31 cellular contexts compared by ENCODE assay signal in the genomic region with DNA sequence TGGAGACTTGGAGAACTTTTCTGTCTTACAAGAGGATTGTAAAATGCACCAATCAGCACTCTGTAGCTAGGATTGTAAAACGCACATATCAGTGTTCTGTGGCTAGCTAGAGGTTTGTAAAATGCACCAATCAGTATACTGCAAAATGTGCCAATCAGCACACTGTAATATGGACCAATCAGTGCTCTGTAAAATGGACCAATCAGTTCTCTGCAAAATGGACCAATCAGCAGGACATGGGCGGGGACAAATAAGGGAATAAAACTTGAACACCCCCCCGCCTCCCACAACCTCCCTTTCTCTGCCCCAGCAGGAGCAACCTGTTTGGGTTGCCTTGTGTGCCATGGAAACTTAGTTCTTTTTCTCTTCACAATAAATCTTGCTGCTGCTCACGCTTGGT. TPM values are rescaled to one million over a fixed set of nuclear protein-coding genes. Genes with fewer than 3 reads are reported as not detected.
DNase-seq lines count a peak whose midpoint lies in the region; ATAC-seq, FAIRE-seq and TF ChIP-seq lines count a peak whose summit lies in the region.
"Had no signal": no experiment of that assay in that cellular context is flagged by ENCODE, and none has a peak within 500 bp of the region (broad histone marks: within the 10 kb centered on the region; RNA-seq: fewer than 3 reads in every experiment).

No MANE protein-coding gene starts in this region.

- CTCF ChIA-PET in HepG2 (lab: Yijun Ruan, JAX; ENCODE audit: low intra/inter-chr PET ratio, low total read pairs), result no interaction called here
- CTCF ChIA-PET in K562 (lab: Yijun Ruan, JAX; ENCODE audit: low intra/inter-chr PET ratio), result no interaction called here

- no peak for FAIRE-seq in HepG2 (lab: Jason Lieb, UNC)
- no peak for FAIRE-seq in K562 (lab: Jason Lieb, UNC)
- FAIRE-seq: A204.1, GM12878, GM18507 had no signal

- H3K4me3 ChIP-seq in HepG2 (replicated peaks in 1 of 3; ENCODE audit: insufficient read depth in 1 of 3, low read depth in 2 of 3, low read length in 3 of 3) (no peak overlapping the region), right lobe of liver (no peak overlapping the region), K562 (no peak overlapping the region)
- H3K4me3 ChIP-seq: BLaER1, GM12878 had no signal

- H3K27me3 ChIP-seq in HepG2 (ENCODE audit: control insufficient read depth in 1 of 2, insufficient read depth in 2 of 2, low read length in 2 of 2) (no peaks in the 10 kb centered on the region; a peak in 1 of 5 replicates), right lobe of liver (no peaks in the 10 kb centered on the region), K562 (ENCODE audit: control insufficient read depth in 2 of 2, insufficient read depth in 2 of 2, low read length in 2 of 2) (no peaks in the 10 kb centered on the region)
- H3K27me3 ChIP-seq: BE2C, BLaER1 had no signal

- H3K9me3 ChIP-seq in HepG2 (ENCODE audit: low read length) (no peaks in the 10 kb centered on the region), right lobe of liver (no peaks in the 10 kb centered on the region), K562 (replicated peaks; ENCODE audit: control insufficient read depth, insufficient read depth, low read depth, low read length) (peaks cover 2% of the 10 kb centered on the region; the same call in 1 of the 2 replicates)
- H3K9me3 ChIP-seq: BE2C had no signal

- H3K27ac ChIP-seq in HepG2 (ENCODE audit: extremely low read length, insufficient read depth, low read length) (no peak overlapping the region), right lobe of liver (no peak overlapping the region), K562 (ENCODE audit: extremely low read depth, low read depth, low read length) (no peak overlapping the region)
- H3K27ac ChIP-seq: BLaER1 had no signal

- 25% methylated on average over 4 of the region's 4 CpGs for WGBS in HepG2 (ENCODE audit: low lambda C conversion rate)
- WGBS in right lobe of liver (ENCODE audit: insufficient coverage, low coverage, low lambda C conversion rate, missing lambda C conversion rate), result 61% methylated on average over 3 of the region's 4 CpGs
- WGBS in K562 (ENCODE audit: insufficient coverage, low coverage, missing lambda C conversion rate), result 23% methylated on average over 4 of the region's 4 CpGs

- no peaks in the 10 kb centered on the region for H3K4me1 ChIP-seq in HepG2 (ENCODE audit: insufficient read depth, low read length)
- no peaks in the 10 kb centered on the region for H3K4me1 ChIP-seq in right lobe of liver
- no peaks in the 10 kb centered on the region for H3K4me1 ChIP-seq in K562 (replicated peaks in 1 of 2; ENCODE audit: control insufficient read depth in 2 of 2, insufficient read depth in 2 of 2, low read length in 2 of 2)
- H3K4me1 ChIP-seq: BE2C had no signal

- H2AFZ ChIP-seq in HepG2 (ENCODE audit: low read length) (no peak overlapping the region), K562 (ENCODE audit: low read depth, low read length) (no peak overlapping the region)

- TF ChIP-seq RAD21 in HepG2 (CRISPR knock-in tag; IDR thresholded peaks at IDR 0.05) (no peak), K562 (CRISPR knock-in tag; conservative IDR thresholded peaks at IDR 0.05 in 1 of 2, IDR thresholded peaks at IDR 0.05 in 1 of 2) (no peak)

- POLR2A ChIA-PET in HepG2 (lab: Yijun Ruan, JAX), result interaction anchor here (1.7 kb wide), 1 partner anchor 12 kb away, joined by 7 read pairs; the partner anchor contains the start of gene RPS10
- POLR2A ChIA-PET in K562 (lab: Yijun Ruan, JAX), result interaction anchor here (0.6 to 1.8 kb wide), 2 partner anchors 14 to 16 kb away, joined by 3 to 5 read pairs; no protein-coding TSS in a partner anchor

- TF ChIP-seq EP300 in HepG2 (IDR thresholded peaks at IDR 0.05; ENCODE audit: low read depth in 2 of 2, low read length in 2 of 2) (no peak), HepG2 (CRISPR knock-in tag; IDR thresholded peaks at IDR 0.05; ENCODE audit: borderline replicate concordance) (no peak), K562 (IDR thresholded peaks at IDR 0.05; ENCODE audit: low read length) (no peak)

- H3K9ac ChIP-seq in HepG2 (ENCODE audit: insufficient read depth, low read depth, low read length), result no peak overlapping the region
- H3K9ac ChIP-seq in K562 (ENCODE audit: insufficient read depth in 1 of 2, low read depth in 2 of 2, low read length in 2 of 2), result no peak overlapping the region
- H3K9ac ChIP-seq: BLaER1 had no signal

- in situ Hi-C loops in HepG2 (cut with HindIII; ENCODE audit: extremely low pct_ligation_motif_present, low pct_unique_long_range_greater_than_20kb), result no loop called here
- in situ Hi-C loops in K562 (cut with MboI), result no loop called here

- intact Hi-C loops in HepG2 (cut with micrococcal nuclease; ENCODE audit: unreplicated experiment) (no loop called here), right lobe of liver (cut with DNase I) (no loop called here), K562 (cut with micrococcal nuclease) (no loop called here)

- H3K9me1 ChIP-seq in K562 (ENCODE audit: control insufficient read depth, insufficient read depth, low read length), result no peaks in the 10 kb centered on the region

- H3K36me3 ChIP-seq in HepG2 (replicated peaks in 1 of 2; ENCODE audit: control insufficient read depth in 1 of 2, insufficient read depth in 2 of 2, low read length in 2 of 2) (no peaks in the 10 kb centered on the region), right lobe of liver (no peaks in the 10 kb centered on the region), K562 (ENCODE audit: control insufficient read depth, insufficient read depth, low read length) (no peaks in the 10 kb centered on the region)
- H3K36me3 ChIP-seq: BE2C, BLaER1 had no signal

- TF ChIP-seq CTCF in HepG2 (CRISPR knock-in tag; IDR thresholded peaks at IDR 0.05) (no peak), right lobe of liver (IDR thresholded peaks at IDR 0.05) (no peak), K562 (IDR thresholded peaks at IDR 0.05 in 2 of 3, conservative IDR thresholded peaks at IDR 0.05 in 1 of 3; ENCODE audit: insufficient read depth in 2 of 3, low read depth in 1 of 3, low read length in 3 of 3) (no peak)

- H4K20me1 ChIP-seq in HepG2 (ENCODE audit: insufficient read depth, low read length), result no peaks in the 10 kb centered on the region
- no peaks in the 10 kb centered on the region for H4K20me1 ChIP-seq in K562 (replicated peaks; ENCODE audit: control insufficient read depth, insufficient read depth, low read length)
- H4K20me1 ChIP-seq: BLaER1 had no signal

- BruUV-seq in HepG2 (replicated peaks; lab: Mats Ljungman, UMichigan) (no TSS peak), K562 (replicated peaks; lab: Mats Ljungman, UMichigan) (no TSS peak)

- ATAC-seq in HepG2, result no peak
- no peak for ATAC-seq in right lobe of liver
- ATAC-seq in K562, result peak; percentile 61
- no peak for ATAC-seq in HG03135 (IDR thresholded peaks at IDR 0.05; ENCODE audit: unreplicated experiment)
- ATAC-seq: GM12878 had no signal

- TF ChIP-seq POLR2A in HepG2 (IDR thresholded peaks at IDR 0.05; ENCODE audit: insufficient read depth in 1 of 2, low read depth in 2 of 2, low read length in 2 of 2), result no peak
- no peak for TF ChIP-seq POLR2A in right lobe of liver (IDR thresholded peaks at IDR 0.05)
- no peak for TF ChIP-seq POLR2A in K562 (conservative IDR thresholded peaks at IDR 0.05)

- no peaks in the 10 kb centered on the region for H3K79me2 ChIP-seq in HepG2 (ENCODE audit: insufficient read depth, low read length)
- H3K79me2 ChIP-seq in K562 (ENCODE audit: control insufficient read depth, insufficient read depth, low read length), result no peaks in the 10 kb centered on the region

- H3K4me2 ChIP-seq in HepG2 (ENCODE audit: low read depth, low read length), result no peak overlapping the region
- no peak overlapping the region for H3K4me2 ChIP-seq in K562 (ENCODE audit: insufficient read depth, low read length)
- H3K4me2 ChIP-seq: BLaER1 had no signal

- DNase-seq in HepG2 (ENCODE audit: low spot score) (no peak), right lobe of liver (no peak), NAMALWA (ENCODE audit: low spot score) (peak; percentile 32), K562 (ENCODE audit: extremely low read depth in 1 of 4, low spot score in 3 of 4) (peak in 1 of 4 experiments; percentile 13), middle frontal gyrus (ENCODE audit: extremely low spot score, low spot score) (no peak), superior temporal gyrus (ENCODE audit: extremely low spot score) (no peak)
- DNase-seq: 8988T; ACHN; BE2C; C1 segment of cervical spinal cord; CD4-positive, alpha-beta memory T cell; CD4-positive, CD25-positive, alpha-beta regulatory T cell; CD8-positive, alpha-beta memory T cell; COR-L47; DMS 273 treated with DMSO at 0.1 percent for 48 hours; DMS153; DMS53; DMS79; DND-41; EL; GDM1 had no signal

RNA-seq across cellular contexts. Expression of gene RPS10, which starts 12.8 kb away (rescaled TPM):
- total RNA-seq in HepG2 (2016; rRNA removed; fragmentation: Illumina TruSeq; extraction: Trizol) (2,909 and 3,503 TPM in 2 replicates), right lobe of liver (100 to 1,000 TPM; 355 to 727 (median 398) TPM), K562 (2014; rRNA removed) (3,907 and 4,273 TPM in 2 replicates), K562 (2014; rRNA removed; fragmentation: Illumina TruSeq; extraction: Trizol) (2,809 and 3,197 TPM in 2 replicates), K562 (2015; rRNA removed; fragmentation: Illumina TruSeq; extraction: Trizol) (3,578 and 3,876 TPM in 2 replicates), K562 (2021) (3,062 and 3,200 TPM in 2 replicates)
- total RNA-seq in HepG2 (2016; cell fraction: cytosol; rRNA removed; fragmentation: Illumina TruSeq; extraction: Trizol; ENCODE audit: low read depth), result 5,102 and 5,632 TPM in 2 replicates
- 3,081 and 3,638 TPM in 2 replicates for total RNA-seq in HepG2 (2016; cell fraction: insoluble cytoplasmic fraction; rRNA removed; fragmentation: Illumina TruSeq; extraction: Trizol)
- total RNA-seq in HepG2 (2016; cell fraction: membrane; rRNA removed; fragmentation: Illumina TruSeq; extraction: Trizol), result 7,429 and 7,480 TPM in 2 replicates
- 967 and 1,028 TPM in 2 replicates for total RNA-seq in HepG2 (2016; cell fraction: nucleus; rRNA removed; fragmentation: Illumina TruSeq; extraction: Trizol)
- polyA plus RNA-seq in HepG2 (2011; rRNA removed) (4,295 and 4,648 TPM in 2 replicates), K562 (2011; rRNA removed) (5,201 and 6,397 TPM in 2 replicates), K562 (2014; fragmentation: Illumina TruSeq; extraction: Trizol) (4,753 and 5,213 TPM in 2 replicates), K562 (2014; fragmentation: Nextera tagmentation; extraction: Ambion mirVana) (1,000 to 10,000 TPM; 2,680 to 3,048 TPM), K562 (2014; rRNA removed) (4,615 and 5,251 TPM in 2 replicates)
- polyA plus RNA-seq in HepG2 (2011; cell fraction: cytosol; rRNA removed), result 9,439 and 9,926 TPM in 2 replicates
- 1,658 and 1,840 TPM in 2 replicates for polyA plus RNA-seq in HepG2 (2011; cell fraction: nucleus; rRNA removed)
- polyA plus RNA-seq in HepG2 (2012), result 3,418 and 4,251 TPM in 2 replicates
- polyA plus RNA-seq in HepG2 (2016; cell fraction: cytosol; fragmentation: Illumina TruSeq; extraction: Trizol; ENCODE audit: low read depth), result 5,367 and 5,814 TPM in 2 replicates
- polyA plus RNA-seq in HepG2 (2016; cell fraction: insoluble cytoplasmic fraction; fragmentation: Illumina TruSeq; extraction: Trizol; ENCODE audit: low read depth), result 2,908 and 3,264 TPM in 2 replicates
- 6,085 and 6,204 TPM in 2 replicates for polyA plus RNA-seq in HepG2 (2016; cell fraction: membrane; fragmentation: Illumina TruSeq; extraction: Trizol; ENCODE audit: low read depth)
- 1,494 and 1,555 TPM in 2 replicates for polyA plus RNA-seq in HepG2 (2016; cell fraction: nucleus; fragmentation: Illumina TruSeq; extraction: Trizol; ENCODE audit: insufficient read depth, low read depth)
- polyA minus RNA-seq in HepG2 (2011; rRNA and poly(A)+ RNA removed; ENCODE audit: low replicate concordance), result 2,566 and 3,572 TPM in 2 replicates
- 602 and 661 TPM in 2 replicates for polyA minus RNA-seq in HepG2 (2011; cell fraction: cytosol; rRNA and poly(A)+ RNA removed)
- polyA minus RNA-seq in HepG2 (2011; cell fraction: nucleus; rRNA and poly(A)+ RNA removed), result 173 and 248 TPM in 2 replicates
- total RNA-seq in K562 (2011; cell fraction: chromatin; rRNA removed; ENCODE audit: low replicate concordance), result 244 and 499 TPM in 2 replicates
- 961 and 1,244 TPM in 2 replicates for total RNA-seq in K562 (2011; cell fraction: nucleolus; rRNA removed)
- 1,028 and 1,732 TPM in 2 replicates for total RNA-seq in K562 (2011; cell fraction: nucleoplasm; rRNA removed)
- 12,487 and 14,962 TPM in 2 replicates for polyA plus RNA-seq in K562 (2011; cell fraction: cytosol; rRNA removed)
- polyA plus RNA-seq in K562 (2011; cell fraction: nucleus; rRNA removed), result 1,847 and 2,630 TPM in 2 replicates
- 4,197 and 5,822 TPM in 2 replicates for polyA plus RNA-seq in K562 (2012)
- polyA minus RNA-seq in K562 (2011; rRNA and poly(A)+ RNA removed), result 2,379 and 2,522 TPM in 2 replicates
- polyA minus RNA-seq in K562 (2011; cell fraction: cytosol; rRNA and poly(A)+ RNA removed), result 976 and 1,028 TPM in 2 replicates
- polyA minus RNA-seq in K562 (2011; cell fraction: nucleus; rRNA and poly(A)+ RNA removed), result 203 and 375 TPM in 2 replicates

RNA-seq across cellular contexts. Expression of gene PACSIN1, which starts 27.2 kb away (rescaled TPM):
- total RNA-seq in HepG2 (2016; rRNA removed; fragmentation: Illumina TruSeq; extraction: Trizol), result not detected in 2 replicates
- not detected in 2 replicates for total RNA-seq in HepG2 (2016; cell fraction: cytosol; rRNA removed; fragmentation: Illumina TruSeq; extraction: Trizol; ENCODE audit: low read depth)
- not detected in 2 replicates for total RNA-seq in HepG2 (2016; cell fraction: insoluble cytoplasmic fraction; rRNA removed; fragmentation: Illumina TruSeq; extraction: Trizol)
- not detected in 2 replicates for total RNA-seq in HepG2 (2016; cell fraction: membrane; rRNA removed; fragmentation: Illumina TruSeq; extraction: Trizol)
- not detected in 2 replicates for total RNA-seq in HepG2 (2016; cell fraction: nucleus; rRNA removed; fragmentation: Illumina TruSeq; extraction: Trizol)
- polyA plus RNA-seq in HepG2 (2011; rRNA removed), result not detected in 2 replicates
- polyA plus RNA-seq in HepG2 (2011; cell fraction: cytosol; rRNA removed), result 0.01 TPM in 1 of 2 replicates, not detected in the other
- polyA plus RNA-seq in HepG2 (2011; cell fraction: nucleus; rRNA removed), result not detected in 2 replicates
- not detected in 2 replicates for polyA plus RNA-seq in HepG2 (2012)
- not detected in 2 replicates for polyA plus RNA-seq in HepG2 (2016; cell fraction: cytosol; fragmentation: Illumina TruSeq; extraction: Trizol; ENCODE audit: low read depth)
- polyA plus RNA-seq in HepG2 (2016; cell fraction: insoluble cytoplasmic fraction; fragmentation: Illumina TruSeq; extraction: Trizol; ENCODE audit: low read depth), result not detected in 2 replicates
- not detected in 2 replicates for polyA plus RNA-seq in HepG2 (2016; cell fraction: membrane; fragmentation: Illumina TruSeq; extraction: Trizol; ENCODE audit: low read depth)
- not detected in 2 replicates for polyA plus RNA-seq in HepG2 (2016; cell fraction: nucleus; fragmentation: Illumina TruSeq; extraction: Trizol; ENCODE audit: insufficient read depth, low read depth)
- polyA minus RNA-seq in HepG2 (2011; rRNA and poly(A)+ RNA removed; ENCODE audit: low replicate concordance), result 0.04 and 0.05 TPM in 2 replicates
- not detected in 2 replicates for polyA minus RNA-seq in HepG2 (2011; cell fraction: cytosol; rRNA and poly(A)+ RNA removed)
- not detected in 2 replicates for polyA minus RNA-seq in HepG2 (2011; cell fraction: nucleus; rRNA and poly(A)+ RNA removed)
- total RNA-seq in right lobe of liver, result under 1 TPM in 5 of 6 experiments, not detected in 1; 0.05 to 0.37 (median 0.22) TPM
- total RNA-seq in K562 (2011; cell fraction: chromatin; rRNA removed; ENCODE audit: low replicate concordance), result 1.5 and 2.1 TPM in 2 replicates
- 1.2 and 1.3 TPM in 2 replicates for total RNA-seq in K562 (2011; cell fraction: nucleolus; rRNA removed)
- total RNA-seq in K562 (2011; cell fraction: nucleoplasm; rRNA removed), result 0.99 and 1.1 TPM in 2 replicates
- total RNA-seq in K562 (2014; rRNA removed), result 0.41 and 0.45 TPM in 2 replicates
- 0.10 and 0.29 TPM in 2 replicates for total RNA-seq in K562 (2014; rRNA removed; fragmentation: Illumina TruSeq; extraction: Trizol)
- total RNA-seq in K562 (2015; rRNA removed; fragmentation: Illumina TruSeq; extraction: Trizol), result 0.22 and 0.23 TPM in 2 replicates
- 0.98 and 1.7 TPM in 2 replicates for total RNA-seq in K562 (2021)
- 1.1 and 1.4 TPM in 2 replicates for polyA plus RNA-seq in K562 (2011; rRNA removed)
- 1.2 and 1.6 TPM in 2 replicates for polyA plus RNA-seq in K562 (2011; cell fraction: cytosol; rRNA removed)
- 2.2 and 3.4 TPM in 2 replicates for polyA plus RNA-seq in K562 (2011; cell fraction: nucleus; rRNA removed)
- 0.90 and 1.2 TPM in 2 replicates for polyA plus RNA-seq in K562 (2012)
- 0.79 and 1.4 TPM in 2 replicates for polyA plus RNA-seq in K562 (2014; fragmentation: Illumina TruSeq; extraction: Trizol)
- under 1 TPM; 0.01 to 0.03 TPM for polyA plus RNA-seq in K562 (2014; fragmentation: Nextera tagmentation; extraction: Ambion mirVana)
- 0.98 and 1.2 TPM in 2 replicates for polyA plus RNA-seq in K562 (2014; rRNA removed)
- 0.98 and 1.1 TPM in 2 replicates for polyA minus RNA-seq in K562 (2011; rRNA and poly(A)+ RNA removed)
- polyA minus RNA-seq in K562 (2011; cell fraction: cytosol; rRNA and poly(A)+ RNA removed), result 0.95 and 1.7 TPM in 2 replicates
- polyA minus RNA-seq in K562 (2011; cell fraction: nucleus; rRNA and poly(A)+ RNA removed), result 0.67 and 1.9 TPM in 2 replicates
- total RNA-seq: A673, Daoy, G401 had no signal
- polyA plus RNA-seq: AG04450, CD14-positive monocyte had no signal

RNA-seq across cellular contexts. Expression of gene NUDT3, which starts 46.2 kb away (rescaled TPM):
- total RNA-seq in HepG2 (2016; rRNA removed; fragmentation: Illumina TruSeq; extraction: Trizol) (20.2 and 30.1 TPM in 2 replicates), right lobe of liver (10 to 100 TPM; 14.5 to 22.7 (median 16.7) TPM), K562 (2014; rRNA removed) (47.3 and 51.0 TPM in 2 replicates), K562 (2014; rRNA removed; fragmentation: Illumina TruSeq; extraction: Trizol) (61.8 and 70.8 TPM in 2 replicates), K562 (2015; rRNA removed; fragmentation: Illumina TruSeq; extraction: Trizol) (57.2 and 59.8 TPM in 2 replicates), K562 (2021) (49.8 and 56.4 TPM in 2 replicates)
- total RNA-seq in HepG2 (2016; cell fraction: cytosol; rRNA removed; fragmentation: Illumina TruSeq; extraction: Trizol; ENCODE audit: low read depth), result 4.1 and 4.8 TPM in 2 replicates
- 19.5 and 29.7 TPM in 2 replicates for total RNA-seq in HepG2 (2016; cell fraction: insoluble cytoplasmic fraction; rRNA removed; fragmentation: Illumina TruSeq; extraction: Trizol)
- total RNA-seq in HepG2 (2016; cell fraction: membrane; rRNA removed; fragmentation: Illumina TruSeq; extraction: Trizol), result 14.6 and 14.8 TPM in 2 replicates
- total RNA-seq in HepG2 (2016; cell fraction: nucleus; rRNA removed; fragmentation: Illumina TruSeq; extraction: Trizol), result 15.7 and 19.0 TPM in 2 replicates
- polyA plus RNA-seq in HepG2 (2011; rRNA removed) (17.6 and 20.6 TPM in 2 replicates), K562 (2011; rRNA removed) (68.5 and 81.2 TPM in 2 replicates), K562 (2014; fragmentation: Illumina TruSeq; extraction: Trizol) (54.8 and 56.0 TPM in 2 replicates), K562 (2014; fragmentation: Nextera tagmentation; extraction: Ambion mirVana) (10 to 100 TPM in 1 of 2 experiments, 1 to 10 TPM in 1; 5.4 to 57.7 TPM), K562 (2014; rRNA removed) (54.4 and 56.8 TPM in 2 replicates)
- polyA plus RNA-seq in HepG2 (2011; cell fraction: cytosol; rRNA removed), result 10.7 and 14.8 TPM in 2 replicates
- polyA plus RNA-seq in HepG2 (2011; cell fraction: nucleus; rRNA removed), result 9.2 and 11.9 TPM in 2 replicates
- polyA plus RNA-seq in HepG2 (2012), result 5.6 TPM in 2 replicates
- 3.0 and 3.5 TPM in 2 replicates for polyA plus RNA-seq in HepG2 (2016; cell fraction: cytosol; fragmentation: Illumina TruSeq; extraction: Trizol; ENCODE audit: low read depth)
- polyA plus RNA-seq in HepG2 (2016; cell fraction: insoluble cytoplasmic fraction; fragmentation: Illumina TruSeq; extraction: Trizol; ENCODE audit: low read depth), result 22.4 and 22.7 TPM in 2 replicates
- 7.4 and 7.7 TPM in 2 replicates for polyA plus RNA-seq in HepG2 (2016; cell fraction: membrane; fragmentation: Illumina TruSeq; extraction: Trizol; ENCODE audit: low read depth)
- 23.3 TPM in 2 replicates for polyA plus RNA-seq in HepG2 (2016; cell fraction: nucleus; fragmentation: Illumina TruSeq; extraction: Trizol; ENCODE audit: insufficient read depth, low read depth)
- 23.6 and 25.7 TPM in 2 replicates for polyA minus RNA-seq in HepG2 (2011; rRNA and poly(A)+ RNA removed; ENCODE audit: low replicate concordance)
- 18.9 and 21.6 TPM in 2 replicates for polyA minus RNA-seq in HepG2 (2011; cell fraction: cytosol; rRNA and poly(A)+ RNA removed)
- polyA minus RNA-seq in HepG2 (2011; cell fraction: nucleus; rRNA and poly(A)+ RNA removed), result 14.0 and 19.0 TPM in 2 replicates
- total RNA-seq in K562 (2011; cell fraction: chromatin; rRNA removed; ENCODE audit: low replicate concordance), result 19.3 and 42.2 TPM in 2 replicates
- total RNA-seq in K562 (2011; cell fraction: nucleolus; rRNA removed), result 17.3 and 21.3 TPM in 2 replicates
- total RNA-seq in K562 (2011; cell fraction: nucleoplasm; rRNA removed), result 38.4 and 67.7 TPM in 2 replicates
- 29.2 and 49.7 TPM in 2 replicates for polyA plus RNA-seq in K562 (2011; cell fraction: cytosol; rRNA removed)
- polyA plus RNA-seq in K562 (2011; cell fraction: nucleus; rRNA removed), result 20.7 and 29.1 TPM in 2 replicates
- polyA plus RNA-seq in K562 (2012), result 15.2 and 19.2 TPM in 2 replicates
- 105 and 133 TPM in 2 replicates for polyA minus RNA-seq in K562 (2011; rRNA and poly(A)+ RNA removed)
- 46.1 and 59.9 TPM in 2 replicates for polyA minus RNA-seq in K562 (2011; cell fraction: cytosol; rRNA and poly(A)+ RNA removed)
- polyA minus RNA-seq in K562 (2011; cell fraction: nucleus; rRNA and poly(A)+ RNA removed), result 9.4 and 18.1 TPM in 2 replicates

Comparison
In these comparisons a context has a peak if more than half of its experiments do, and no peak if none do; other contexts are left out.
1. Of the 241 proteins assayed by ChIP-seq in both HepG2 and K562: peak only in HepG2: none; only in K562: NFYB; in both: none; in neither: 239; mixed calls (peak in some experiments, not most) for 1.